1 cellular context compared by ENCODE assay signal in genomic region chr1:28750330-28750729, GRCh38.
TF ChIP-seq lines count a peak whose summit lies in the region.

No MANE protein-coding gene starts in this region.

TF ChIP-seq in SK-N-SH, 30 proteins besides CTCF, POLR2A, EP300 and RAD21:
- TF ChIP-seq EZH2phosphoT487 (IDR thresholded peaks at IDR 0.05; ENCODE audit: borderline replicate concordance, low read depth) = no peak
